32 cellular contexts compared by ENCODE assay signal in the genomic region with DNA sequence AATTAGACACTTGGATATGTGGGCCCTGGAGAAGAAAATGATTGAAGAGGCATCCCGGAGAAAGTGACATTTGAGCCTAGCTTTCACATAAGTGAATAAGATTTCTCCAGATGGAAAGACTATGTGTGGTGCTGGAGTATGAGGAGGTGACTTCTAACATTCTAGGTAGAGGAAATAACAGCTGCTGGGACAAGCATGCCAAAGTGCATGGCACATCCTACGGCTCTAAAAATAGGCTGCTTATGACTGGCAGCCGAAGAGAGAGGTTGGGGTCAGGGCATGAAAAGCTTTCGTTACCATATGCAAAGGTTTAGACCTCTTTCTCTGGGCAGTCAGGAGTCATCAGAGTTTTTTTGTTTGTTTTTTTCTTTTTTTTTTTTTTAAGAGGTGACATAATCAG.
"Had no signal": no experiment of that assay in that cellular context is flagged by ENCODE, and none has a peak within 500 bp of the region (broad histone marks: within the 10 kb centered on the region; RNA-seq: fewer than 3 reads in every experiment).

No MANE protein-coding gene starts in this region.

- H3K27ac ChIP-seq: adrenal gland, ascending aorta, body of pancreas, brain microvascular endothelial cell, breast epithelium, cardiac muscle cell had no signal

- H3K4me3 ChIP-seq: adrenal gland, ascending aorta, body of pancreas, breast epithelium, cardiac muscle cell had no signal

- H3K27me3 ChIP-seq: adrenal gland, ascending aorta, body of pancreas, brain microvascular endothelial cell had no signal

- H3K36me3 ChIP-seq: adrenal gland, ascending aorta, brain microvascular endothelial cell, breast epithelium, cardiac muscle cell had no signal

- ATAC-seq: activated naive CD4-positive, alpha-beta T cell treated with anti-CD3 and anti-CD28 coated beads, Interleukin-2, amount 50 U/mL, for 72 hours; activated naive CD8-positive, alpha-beta T cell treated with anti-CD3 and anti-CD28 coated beads, Interleukin-2, amount 50 U/mL, for 24 hours; activated T-cell treated with anti-CD3 and anti-CD28 coated beads, Interleukin-2, amount 50 U/mL, for 4 hours; activated T-cell treated with anti-CD3 and anti-CD28 coated beads, Interleukin-2, amount 50 U/mL, for 72 hours; activated T-helper 17 cell treated with anti-CD3 and anti-CD28 coated beads, Interleukin-2, amount 50 U/mL, for 72 hours; body of pancreas had no signal

- DNase-seq: activated effector memory CD4-positive, alpha-beta T cell treated with anti-CD3 and anti-CD28 coated beads, Interleukin-2, amount 50 U/mL, for 16 hours; activated effector memory CD4-positive, alpha-beta T cell treated with Interleukin-2 at 50 U/mL for 16 hours; activated gamma-delta T cell; activated gamma-delta T cell treated with Interleukin-2 at 50 U/mL for 16 hours; activated naive CD4-positive, alpha-beta T cell; activated naive CD4-positive, alpha-beta T cell treated with anti-CD3 and anti-CD28 coated beads for 36 hours; activated naive CD4-positive, alpha-beta T cell treated with anti-CD3 and anti-CD28 coated beads, Interleukin-2, amount 10 ng/mL, durations not matched to agents 7 days and 5 days; activated naive CD4-positive, alpha-beta T cell treated with anti-CD3 and anti-CD28 coated beads, Interleukin-2, amount 50 U/mL, for 16 hours; activated naive CD4-positive, alpha-beta T cell treated with Interleukin-2 at 50 U/mL for 16 hours; activated naive CD8-positive, alpha-beta T cell treated with anti-CD3 and anti-CD28 coated beads for 36 hours; activated naive CD8-positive, alpha-beta T cell treated with anti-CD3 and anti-CD28 coated beads, Interleukin-2, amount 10 ng/mL, durations not matched to agents 7 days and 5 days; activated naive CD8-positive, alpha-beta T cell treated with anti-CD3 and anti-CD28 coated beads, Interleukin-2, amount 50 U/mL, for 24 hours; activated T-cell treated with anti-CD3 and anti-CD28 coated beads, Interleukin-2, amount 50 U/mL, for 1 hour; activated T-cell treated with anti-CD3 and anti-CD28 coated beads, Interleukin-2, amount 50 U/mL, for 24 hours; activated T-cell treated with anti-CD3 and anti-CD28 coated beads, Interleukin-2, amount 50 U/mL, for 4 hours; activated T-cell treated with anti-CD3 and anti-CD28 coated beads, Interleukin-2, amount 50 U/mL, for 48 hours; activated T-cell treated with anti-CD3 and anti-CD28 coated beads, Interleukin-2, amount 50 U/mL, for 72 hours; adrenal gland; amniotic stem cell; amygdala; anterior cingulate cortex; aorta; body of pancreas; brain microvascular endothelial cell; caudate nucleus; central memory CD4-positive, alpha-beta T cell; cerebellar nuclear complex had no signal

- H3K4me1 ChIP-seq: adrenal gland, ascending aorta, body of pancreas, breast epithelium had no signal

- H3K9me3 ChIP-seq: adrenal gland, ascending aorta, body of pancreas, breast epithelium had no signal
